Comparison of ENCODE assay signal across 9 cellular contexts in genomic region chr1:161045749-161046573, GRCh38. TPM values are rescaled to one million over a fixed set of nuclear protein-coding genes. Genes with fewer than 3 reads are reported as not detected.
A peak's percentile ranks its signal among the peaks of the same experiment; 100 is the strongest.
DNase-seq lines count a peak whose midpoint lies in the region; ATAC-seq, FAIRE-seq and TF ChIP-seq lines count a peak whose summit lies in the region.
"Had no signal": no experiment of that assay in that cellular context is flagged by ENCODE, and none has a peak within 500 bp of the region (broad histone marks: within the 10 kb centered on the region; RNA-seq: fewer than 3 reads in every experiment).

Gene USF1, minus strand, starts transcription at chr1:161045977. Its CDS starts 2,702 bp downstream, at chr1:161043275.

- H3K36me3 ChIP-seq in kidney (ENCODE audit: control insufficient read depth in 1 of 2, insufficient read depth in 2 of 2, low read length in 2 of 2), result peaks cover 18% of the 10 kb centered on the region in 2 donors

- H3K9me3 ChIP-seq in kidney (ENCODE audit: control insufficient read depth in 1 of 2, low read length in 2 of 2), result no peaks in the 10 kb centered on the region

- H3K27ac ChIP-seq in kidney (ENCODE audit: low read depth in 2 of 2, low read length in 2 of 2), result peak within 1 kb of the TSS; percentile 93 to 96

- intact Hi-C loops in kidney (cut with DNase I), result no loop called here

- H3K4me3 ChIP-seq in kidney (ENCODE audit: low read length in 2 of 2), result peak within 1 kb of the TSS; percentile 87 to 91

- H3K4me1 ChIP-seq in kidney (ENCODE audit: control insufficient read depth in 1 of 2, insufficient read depth in 1 of 2, low read depth in 1 of 2, low read length in 2 of 2), result peaks cover 7 to 8% of the 10 kb centered on the region in 2 donors

- DNase-seq in AG09319 (ENCODE audit: extremely low read depth, low read depth) (peak; percentile 85), NCI-H460 (ENCODE audit: extremely low read depth, low read depth) (peak; percentile 97), cerebellar nuclear complex (lab: John Stamatoyannopoulos, UW) (peak; percentile 61 to 81), kidney (peak; percentile 96)
- peak; percentile 92 for DNase-seq in activated CD4-positive, CD25-positive, alpha-beta regulatory T cell treated with anti-CD3 and anti-CD28 coated beads, Interleukin-2, amount 50 U/mL, for 72 hours
- DNase-seq in stimulated activated CD4-positive, alpha-beta T cell treated with anti-CD3 and anti-CD28 coated beads, Interleukin-15, amount 100 ng/mL, for 24 hours, result peak; percentile 93

- peak within 1 kb of the TSS; percentile 90 to 98 for H3K9ac ChIP-seq in kidney (ENCODE audit: low read length in 2 of 2)

- peak; percentile 68 for FAIRE-seq in kidney (lab: Jason Lieb, UNC)
- FAIRE-seq: colon had no signal

- no peak for TF ChIP-seq CTCF in AG09319 (IDR thresholded peaks at IDR 0.05; ENCODE audit: low read depth, low read length)
- TF ChIP-seq CTCF in kidney (IDR thresholded peaks at IDR 0.05; ENCODE audit: borderline replicate concordance, extremely low read depth, insufficient read depth), result no peak

- peak; percentile 51 for ATAC-seq in GM19043 (IDR thresholded peaks at IDR 0.05; ENCODE audit: low read depth, unreplicated experiment)
- peak; percentile 58 for ATAC-seq in HG03378 (IDR thresholded peaks at IDR 0.05; ENCODE audit: unreplicated experiment)

RNA-seq across cellular contexts. Expression of gene USF1, which starts in this region (rescaled TPM):
- 49.2 and 51.2 TPM in 2 replicates for total RNA-seq in NCI-H460 (2014; rRNA removed; shearing (Covaris generic))
- polyA plus RNA-seq in NCI-H460 (2014; cell fraction: nucleus; rRNA removed), result 109 and 173 TPM in 2 replicates
- 56.1 TPM for total RNA-seq in kidney
- polyA plus RNA-seq in kidney (ENCODE audit: insufficient read depth, low read depth, low replicate concordance), result 48.7 TPM

Comparison
In these comparisons a context has a peak if more than half of its experiments do, and no peak if none do; other contexts are left out.
1. Peak in every context shown above with its lines: DNase-seq, ATAC-seq, H3K4me3 ChIP-seq and H3K27ac ChIP-seq.